22 cellular contexts compared by ENCODE assay signal in the genomic region with DNA sequence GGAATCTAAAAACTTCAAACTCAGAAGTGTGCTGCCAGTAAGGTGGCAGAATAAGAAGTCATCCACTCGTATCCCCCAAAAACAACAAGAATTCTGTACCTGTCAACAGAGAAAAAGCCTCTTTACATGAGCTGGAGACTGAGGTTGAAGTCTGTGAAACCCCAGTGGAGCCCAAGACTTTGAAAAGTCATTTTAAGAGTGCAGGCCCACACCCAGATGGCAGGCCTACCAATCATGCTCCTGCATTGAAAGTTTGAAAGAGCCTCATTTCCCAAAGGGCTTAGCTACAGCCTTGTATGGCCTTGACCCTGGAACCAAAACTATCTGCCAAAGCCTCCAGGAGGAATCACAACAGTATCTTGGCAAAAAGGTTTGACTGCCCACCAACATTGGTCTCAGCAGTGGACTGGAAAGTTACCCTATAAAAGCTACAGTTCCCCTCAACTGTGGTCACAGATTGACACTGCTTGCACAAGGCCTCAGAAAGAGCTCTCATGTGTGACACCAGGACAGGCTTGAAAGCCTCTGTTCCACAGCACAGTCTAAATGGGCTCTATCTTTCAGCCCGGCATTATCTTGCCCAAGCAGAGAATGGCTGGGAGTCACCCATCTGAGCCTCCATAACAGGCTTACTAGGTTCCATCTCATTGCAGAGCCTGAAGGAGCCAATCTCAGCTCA. TPM values are rescaled to one million over a fixed set of nuclear protein-coding genes. Genes with fewer than 3 reads are reported as not detected.
A peak's percentile ranks its signal among the peaks of the same experiment; 100 is the strongest.
DNase-seq lines count a peak whose midpoint lies in the region; ATAC-seq and TF ChIP-seq lines count a peak whose summit lies in the region.
"Had no signal": no experiment of that assay in that cellular context is flagged by ENCODE, and none has a peak within 500 bp of the region (broad histone marks: within the 10 kb centered on the region; RNA-seq: fewer than 3 reads in every experiment).

No MANE protein-coding gene starts in this region.

- H3K4me1 ChIP-seq in ascending aorta: no peaks in the 10 kb centered on the region
- H3K4me1 ChIP-seq: BLaER1 had no signal

- H3K27me3 Mint-ChIP-seq in stimulated activated memory B cell treated with anti-CD40 and anti-IgM and Interleukin-4, amounts not matched to agents 10 μg/mL and 1 μg/mL and 100 μg/mL, for 72 hours: peaks cover 37% of the 10 kb centered on the region
- no peaks in the 10 kb centered on the region for H3K27me3 Mint-ChIP-seq in activated T-cell treated with anti-CD3 and anti-CD28 coated beads, Interleukin-2, amount 50 U/mL, for 72 hours (ENCODE audit: low read depth)

- ATAC-seq in HG02678 (IDR thresholded peaks at IDR 0.05; ENCODE audit: unreplicated experiment): peak; percentile 58
- peak; percentile 56 for ATAC-seq in HG03196 (IDR thresholded peaks at IDR 0.05; ENCODE audit: unreplicated experiment)
- ATAC-seq in stimulated activated memory B cell treated with anti-CD40 and anti-IgM and Interleukin-4, amounts not matched to agents 10 μg/mL and 1 μg/mL and 100 μg/mL, for 72 hours: peak; percentile 47
- ATAC-seq in activated T-cell treated with anti-CD3 and anti-CD28 coated beads, Interleukin-2, amount 50 U/mL, for 72 hours (replicated peaks in 1 of 2): no peak
- ATAC-seq: K562 had no signal

- intact Hi-C loops in ascending aorta (cut with DNase I): no loop called here

- H3K27me3 ChIP-seq in ascending aorta: no peaks in the 10 kb centered on the region
- H3K27me3 ChIP-seq: BLaER1 had no signal

- H3K36me3 Mint-ChIP-seq in stimulated activated memory B cell treated with anti-CD40 and anti-IgM and Interleukin-4, amounts not matched to agents 10 μg/mL and 1 μg/mL and 100 μg/mL, for 72 hours: no peaks in the 10 kb centered on the region
- peaks cover 0 to 2% of the 10 kb centered on the region in 2 donors for H3K36me3 Mint-ChIP-seq in activated T-cell treated with anti-CD3 and anti-CD28 coated beads, Interleukin-2, amount 50 U/mL, for 72 hours (ENCODE audit: insufficient read depth in 2 of 2)
- H3K36me3 Mint-ChIP-seq: CD14-positive monocyte had no signal

- no peak overlapping the region for H3K4me3 Mint-ChIP-seq in stimulated activated memory B cell treated with anti-CD40 and anti-IgM and Interleukin-4, amounts not matched to agents 10 μg/mL and 1 μg/mL and 100 μg/mL, for 72 hours
- no peak overlapping the region for H3K4me3 Mint-ChIP-seq in activated T-cell treated with anti-CD3 and anti-CD28 coated beads, Interleukin-2, amount 50 U/mL, for 72 hours
- H3K4me3 Mint-ChIP-seq: CD14-positive monocyte had no signal

- no peak for TF ChIP-seq CTCF in GM10266 (IDR thresholded peaks at IDR 0.05; ENCODE audit: control insufficient read depth, insufficient read depth, low read depth, missing control alignments)
- no peak for TF ChIP-seq CTCF in ascending aorta (IDR thresholded peaks at IDR 0.05)

- no peaks in the 10 kb centered on the region for H3K9me3 ChIP-seq in ascending aorta

- H3K9me3 Mint-ChIP-seq in stimulated activated memory B cell treated with anti-CD40 and anti-IgM and Interleukin-4, amounts not matched to agents 10 μg/mL and 1 μg/mL and 100 μg/mL, for 72 hours: peaks cover 5% of the 10 kb centered on the region
- H3K9me3 Mint-ChIP-seq in activated T-cell treated with anti-CD3 and anti-CD28 coated beads, Interleukin-2, amount 50 U/mL, for 72 hours: peaks cover 0 to 4% of the 10 kb centered on the region in 2 donors

- no peak overlapping the region for H3K4me3 ChIP-seq in ascending aorta
- H3K4me3 ChIP-seq: BLaER1, GM23248, K562 had no signal

- DNase-seq in GM10266 (ENCODE audit: extremely low spot score) (peak; percentile 10), H4 (ENCODE audit: low spot score) (no peak), ascending aorta (ENCODE audit: low spot score in 2 of 2) (no peak)
- DNase-seq in activated T-cell treated with anti-CD3 and anti-CD28 coated beads, Interleukin-2, amount 50 U/mL, for 72 hours: no peak
- DNase-seq: 8988T; CD4-positive, alpha-beta memory T cell; DMS153; DMS79; GDM1; GM23248; HCEC 1CT; IMR-90 had no signal

- H3K4me1 Mint-ChIP-seq in stimulated activated memory B cell treated with anti-CD40 and anti-IgM and Interleukin-4, amounts not matched to agents 10 μg/mL and 1 μg/mL and 100 μg/mL, for 72 hours: no peaks in the 10 kb centered on the region
- H3K4me1 Mint-ChIP-seq in activated T-cell treated with anti-CD3 and anti-CD28 coated beads, Interleukin-2, amount 50 U/mL, for 72 hours (ENCODE audit: low read depth): peaks cover 7% of the 10 kb centered on the region
- H3K4me1 Mint-ChIP-seq: CD14-positive monocyte had no signal

- no peak overlapping the region for H3K27ac Mint-ChIP-seq in stimulated activated memory B cell treated with anti-CD40 and anti-IgM and Interleukin-4, amounts not matched to agents 10 μg/mL and 1 μg/mL and 100 μg/mL, for 72 hours
- H3K27ac Mint-ChIP-seq in activated T-cell treated with anti-CD3 and anti-CD28 coated beads, Interleukin-2, amount 50 U/mL, for 72 hours: no peak overlapping the region
- H3K27ac Mint-ChIP-seq: CD14-positive monocyte had no signal

- H3K27ac ChIP-seq in ascending aorta: no peak overlapping the region
- H3K27ac ChIP-seq: BLaER1, GM23248, HL-60 had no signal

- H3K36me3 ChIP-seq in ascending aorta: no peaks in the 10 kb centered on the region
- H3K36me3 ChIP-seq: BLaER1 had no signal

RNA-seq across cellular contexts. Expression of a gene that starts 47.7 kb away (rescaled TPM):
- not detected in 2 replicates for total RNA-seq in H4 (2014; rRNA removed; shearing (Covaris generic))
- not detected for total RNA-seq in ascending aorta
- total RNA-seq in activated T-cell treated with anti-CD3 and anti-CD28 coated beads, Interleukin-2, amount 50 U/mL, for 72 hours: not detected
- total RNA-seq: A673; CD4-positive, alpha-beta memory T cell; Daoy; GM23248; HT1080; IMR-90; K562 had no signal

Comparison
In these comparisons a context has a peak if more than half of its experiments do, and no peak if none do; other contexts are left out.
1. ATAC-seq: peak in HG02678 (single experiment), HG03196 (single experiment) and stimulated activated memory B cell treated with anti-CD40 and anti-IgM and Interleukin-4, amounts not matched to agents 10 μg/mL and 1 μg/mL and 100 μg/mL, for 72 hours (single experiment); none in activated T-cell treated with anti-CD3 and anti-CD28 coated beads, Interleukin-2, amount 50 U/mL, for 72 hours (0 of 2).